Comparison of ENCODE assay signal across 2 cellular contexts in the genomic region with DNA sequence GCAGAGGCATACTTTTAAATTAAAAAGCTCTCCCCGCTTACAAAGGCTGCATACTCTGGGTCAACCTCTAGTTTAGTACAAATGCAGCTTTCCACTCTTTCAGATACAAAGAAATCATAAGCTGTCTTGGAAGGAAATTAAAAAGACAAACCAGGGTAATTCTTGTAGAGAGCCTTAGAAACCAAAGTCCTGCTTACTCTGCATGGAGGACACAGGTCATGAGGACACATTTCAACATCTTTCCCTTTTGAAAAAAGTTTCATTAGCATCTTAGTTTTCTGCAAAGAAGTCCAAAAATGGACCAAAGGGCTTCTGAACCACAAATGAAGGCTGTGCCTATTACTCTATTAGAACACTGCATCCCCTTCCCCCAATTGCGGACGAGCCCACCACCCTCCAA.
TF ChIP-seq lines count a peak whose summit lies in the region.

No MANE protein-coding gene starts in this region.

TF ChIP-seq in liver, 16 proteins besides CTCF, POLR2A, EP300 and RAD21:
- TF ChIP-seq, protein P1, sequence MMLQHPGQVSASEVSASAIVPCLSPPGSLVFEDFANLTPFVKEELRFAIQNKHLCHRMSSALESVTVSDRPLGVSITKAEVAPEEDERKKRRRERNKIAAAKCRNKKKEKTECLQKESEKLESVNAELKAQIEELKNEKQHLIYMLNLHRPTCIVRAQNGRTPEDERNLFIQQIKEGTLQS (IDR thresholded peaks at IDR 0.05), result no peak
- TF ChIP-seq FOXA2 (IDR thresholded peaks at IDR 0.05), result no peak
- TF ChIP-seq, protein P2, sequence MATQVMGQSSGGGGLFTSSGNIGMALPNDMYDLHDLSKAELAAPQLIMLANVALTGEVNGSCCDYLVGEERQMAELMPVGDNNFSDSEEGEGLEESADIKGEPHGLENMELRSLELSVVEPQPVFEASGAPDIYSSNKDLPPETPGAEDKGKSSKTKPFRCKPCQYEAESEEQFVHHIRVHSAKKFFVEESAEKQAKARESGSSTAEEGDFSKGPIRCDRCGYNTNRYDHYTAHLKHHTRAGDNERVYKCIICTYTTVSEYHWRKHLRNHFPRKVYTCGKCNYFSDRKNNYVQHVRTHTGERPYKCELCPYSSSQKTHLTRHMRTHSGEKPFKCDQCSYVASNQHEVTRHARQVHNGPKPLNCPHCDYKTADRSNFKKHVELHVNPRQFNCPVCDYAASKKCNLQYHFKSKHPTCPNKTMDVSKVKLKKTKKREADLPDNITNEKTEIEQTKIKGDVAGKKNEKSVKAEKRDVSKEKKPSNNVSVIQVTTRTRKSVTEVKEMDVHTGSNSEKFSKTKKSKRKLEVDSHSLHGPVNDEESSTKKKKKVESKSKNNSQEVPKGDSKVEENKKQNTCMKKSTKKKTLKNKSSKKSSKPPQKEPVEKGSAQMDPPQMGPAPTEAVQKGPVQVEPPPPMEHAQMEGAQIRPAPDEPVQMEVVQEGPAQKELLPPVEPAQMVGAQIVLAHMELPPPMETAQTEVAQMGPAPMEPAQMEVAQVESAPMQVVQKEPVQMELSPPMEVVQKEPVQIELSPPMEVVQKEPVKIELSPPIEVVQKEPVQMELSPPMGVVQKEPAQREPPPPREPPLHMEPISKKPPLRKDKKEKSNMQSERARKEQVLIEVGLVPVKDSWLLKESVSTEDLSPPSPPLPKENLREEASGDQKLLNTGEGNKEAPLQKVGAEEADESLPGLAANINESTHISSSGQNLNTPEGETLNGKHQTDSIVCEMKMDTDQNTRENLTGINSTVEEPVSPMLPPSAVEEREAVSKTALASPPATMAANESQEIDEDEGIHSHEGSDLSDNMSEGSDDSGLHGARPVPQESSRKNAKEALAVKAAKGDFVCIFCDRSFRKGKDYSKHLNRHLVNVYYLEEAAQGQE (IDR thresholded peaks at IDR 0.05), result no peak
- peak; percentile 53 to 64 for TF ChIP-seq HNF4A (conservative IDR thresholded peaks at IDR 0.05)
- no peak for TF ChIP-seq SP1 (IDR thresholded peaks at IDR 0.05)
- no peak for TF ChIP-seq TAF1 (conservative IDR thresholded peaks at IDR 0.05)
- TF ChIP-seq, protein P3, sequence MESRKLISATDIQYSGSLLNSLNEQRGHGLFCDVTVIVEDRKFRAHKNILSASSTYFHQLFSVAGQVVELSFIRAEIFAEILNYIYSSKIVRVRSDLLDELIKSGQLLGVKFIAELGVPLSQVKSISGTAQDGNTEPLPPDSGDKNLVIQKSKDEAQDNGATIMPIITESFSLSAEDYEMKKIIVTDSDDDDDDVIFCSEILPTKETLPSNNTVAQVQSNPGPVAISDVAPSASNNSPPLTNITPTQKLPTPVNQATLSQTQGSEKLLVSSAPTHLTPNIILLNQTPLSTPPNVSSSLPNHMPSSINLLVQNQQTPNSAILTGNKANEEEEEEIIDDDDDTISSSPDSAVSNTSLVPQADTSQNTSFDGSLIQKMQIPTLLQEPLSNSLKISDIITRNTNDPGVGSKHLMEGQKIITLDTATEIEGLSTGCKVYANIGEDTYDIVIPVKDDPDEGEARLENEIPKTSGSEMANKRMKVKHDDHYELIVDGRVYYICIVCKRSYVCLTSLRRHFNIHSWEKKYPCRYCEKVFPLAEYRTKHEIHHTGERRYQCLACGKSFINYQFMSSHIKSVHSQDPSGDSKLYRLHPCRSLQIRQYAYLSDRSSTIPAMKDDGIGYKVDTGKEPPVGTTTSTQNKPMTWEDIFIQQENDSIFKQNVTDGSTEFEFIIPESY (IDR thresholded peaks at IDR 0.05), result no peak

TF ChIP-seq in HepG2, 621 proteins besides CTCF, POLR2A, EP300 and RAD21:
- no peak for TF ChIP-seq ZNF772 (CRISPR knock-in tag; IDR thresholded peaks at IDR 0.05)
- TF ChIP-seq, protein P4, sequence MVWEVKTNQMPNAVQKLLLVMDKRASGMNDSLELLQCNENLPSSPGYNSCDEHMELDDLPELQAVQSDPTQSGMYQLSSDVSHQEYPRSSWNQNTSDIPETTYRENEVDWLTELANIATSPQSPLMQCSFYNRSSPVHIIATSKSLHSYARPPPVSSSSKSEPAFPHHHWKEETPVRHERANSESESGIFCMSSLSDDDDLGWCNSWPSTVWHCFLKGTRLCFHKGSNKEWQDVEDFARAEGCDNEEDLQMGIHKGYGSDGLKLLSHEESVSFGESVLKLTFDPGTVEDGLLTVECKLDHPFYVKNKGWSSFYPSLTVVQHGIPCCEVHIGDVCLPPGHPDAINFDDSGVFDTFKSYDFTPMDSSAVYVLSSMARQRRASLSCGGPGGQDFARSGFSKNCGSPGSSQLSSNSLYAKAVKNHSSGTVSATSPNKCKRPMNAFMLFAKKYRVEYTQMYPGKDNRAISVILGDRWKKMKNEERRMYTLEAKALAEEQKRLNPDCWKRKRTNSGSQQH (CRISPR knock-in tag; IDR thresholded peaks at IDR 0.05; ENCODE audit: low read depth), result no peak
- no peak for TF ChIP-seq ZNF24 (IDR thresholded peaks at IDR 0.05)
- TF ChIP-seq, protein P5, sequence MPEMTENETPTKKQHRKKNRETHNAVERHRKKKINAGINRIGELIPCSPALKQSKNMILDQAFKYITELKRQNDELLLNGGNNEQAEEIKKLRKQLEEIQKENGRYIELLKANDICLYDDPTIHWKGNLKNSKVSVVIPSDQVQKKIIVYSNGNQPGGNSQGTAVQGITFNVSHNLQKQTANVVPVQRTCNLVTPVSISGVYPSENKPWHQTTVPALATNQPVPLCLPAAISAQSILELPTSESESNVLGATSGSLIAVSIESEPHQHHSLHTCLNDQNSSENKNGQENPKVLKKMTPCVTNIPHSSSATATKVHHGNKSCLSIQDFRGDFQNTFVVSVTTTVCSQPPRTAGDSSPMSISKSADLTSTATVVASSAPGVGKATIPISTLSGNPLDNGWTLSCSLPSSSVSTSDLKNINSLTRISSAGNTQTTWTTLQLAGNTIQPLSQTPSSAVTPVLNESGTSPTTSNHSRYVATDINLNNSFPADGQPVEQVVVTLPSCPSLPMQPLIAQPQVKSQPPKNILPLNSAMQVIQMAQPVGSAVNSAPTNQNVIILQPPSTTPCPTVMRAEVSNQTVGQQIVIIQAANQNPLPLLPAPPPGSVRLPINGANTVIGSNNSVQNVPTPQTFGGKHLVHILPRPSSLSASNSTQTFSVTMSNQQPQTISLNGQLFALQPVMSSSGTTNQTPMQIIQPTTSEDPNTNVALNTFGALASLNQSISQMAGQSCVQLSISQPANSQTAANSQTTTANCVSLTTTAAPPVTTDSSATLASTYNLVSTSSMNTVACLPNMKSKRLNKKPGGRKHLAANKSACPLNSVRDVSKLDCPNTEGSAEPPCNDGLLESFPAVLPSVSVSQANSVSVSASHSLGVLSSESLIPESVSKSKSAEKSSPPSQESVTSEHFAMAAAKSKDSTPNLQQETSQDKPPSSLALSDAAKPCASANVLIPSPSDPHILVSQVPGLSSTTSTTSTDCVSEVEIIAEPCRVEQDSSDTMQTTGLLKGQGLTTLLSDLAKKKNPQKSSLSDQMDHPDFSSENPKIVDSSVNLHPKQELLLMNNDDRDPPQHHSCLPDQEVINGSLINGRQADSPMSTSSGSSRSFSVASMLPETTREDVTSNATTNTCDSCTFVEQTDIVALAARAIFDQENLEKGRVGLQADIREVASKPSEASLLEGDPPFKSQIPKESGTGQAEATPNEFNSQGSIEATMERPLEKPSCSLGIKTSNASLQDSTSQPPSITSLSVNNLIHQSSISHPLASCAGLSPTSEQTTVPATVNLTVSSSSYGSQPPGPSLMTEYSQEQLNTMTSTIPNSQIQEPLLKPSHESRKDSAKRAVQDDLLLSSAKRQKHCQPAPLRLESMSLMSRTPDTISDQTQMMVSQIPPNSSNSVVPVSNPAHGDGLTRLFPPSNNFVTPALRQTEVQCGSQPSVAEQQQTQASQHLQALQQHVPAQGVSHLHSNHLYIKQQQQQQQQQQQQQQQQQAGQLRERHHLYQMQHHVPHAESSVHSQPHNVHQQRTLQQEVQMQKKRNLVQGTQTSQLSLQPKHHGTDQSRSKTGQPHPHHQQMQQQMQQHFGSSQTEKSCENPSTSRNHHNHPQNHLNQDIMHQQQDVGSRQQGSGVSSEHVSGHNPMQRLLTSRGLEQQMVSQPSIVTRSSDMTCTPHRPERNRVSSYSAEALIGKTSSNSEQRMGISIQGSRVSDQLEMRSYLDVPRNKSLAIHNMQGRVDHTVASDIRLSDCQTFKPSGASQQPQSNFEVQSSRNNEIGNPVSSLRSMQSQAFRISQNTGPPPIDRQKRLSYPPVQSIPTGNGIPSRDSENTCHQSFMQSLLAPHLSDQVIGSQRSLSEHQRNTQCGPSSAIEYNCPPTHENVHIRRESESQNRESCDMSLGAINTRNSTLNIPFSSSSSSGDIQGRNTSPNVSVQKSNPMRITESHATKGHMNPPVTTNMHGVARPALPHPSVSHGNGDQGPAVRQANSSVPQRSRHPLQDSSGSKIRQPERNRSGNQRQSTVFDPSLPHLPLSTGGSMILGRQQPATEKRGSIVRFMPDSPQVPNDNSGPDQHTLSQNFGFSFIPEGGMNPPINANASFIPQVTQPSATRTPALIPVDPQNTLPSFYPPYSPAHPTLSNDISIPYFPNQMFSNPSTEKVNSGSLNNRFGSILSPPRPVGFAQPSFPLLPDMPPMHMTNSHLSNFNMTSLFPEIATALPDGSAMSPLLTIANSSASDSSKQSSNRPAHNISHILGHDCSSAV (CRISPR knock-in tag; IDR thresholded peaks at IDR 0.05; ENCODE audit: borderline replicate concordance), result no peak
- TF ChIP-seq HOXA9 (CRISPR knock-in tag; IDR thresholded peaks at IDR 0.05; ENCODE audit: borderline replicate concordance), result no peak
- TF ChIP-seq IKZF4 (CRISPR knock-in tag; IDR thresholded peaks at IDR 0.05; ENCODE audit: borderline replicate concordance, low read depth, not compliant biosample characterization), result no peak
